Comparison of ENCODE assay signal across 9 cellular contexts in the genomic region with DNA sequence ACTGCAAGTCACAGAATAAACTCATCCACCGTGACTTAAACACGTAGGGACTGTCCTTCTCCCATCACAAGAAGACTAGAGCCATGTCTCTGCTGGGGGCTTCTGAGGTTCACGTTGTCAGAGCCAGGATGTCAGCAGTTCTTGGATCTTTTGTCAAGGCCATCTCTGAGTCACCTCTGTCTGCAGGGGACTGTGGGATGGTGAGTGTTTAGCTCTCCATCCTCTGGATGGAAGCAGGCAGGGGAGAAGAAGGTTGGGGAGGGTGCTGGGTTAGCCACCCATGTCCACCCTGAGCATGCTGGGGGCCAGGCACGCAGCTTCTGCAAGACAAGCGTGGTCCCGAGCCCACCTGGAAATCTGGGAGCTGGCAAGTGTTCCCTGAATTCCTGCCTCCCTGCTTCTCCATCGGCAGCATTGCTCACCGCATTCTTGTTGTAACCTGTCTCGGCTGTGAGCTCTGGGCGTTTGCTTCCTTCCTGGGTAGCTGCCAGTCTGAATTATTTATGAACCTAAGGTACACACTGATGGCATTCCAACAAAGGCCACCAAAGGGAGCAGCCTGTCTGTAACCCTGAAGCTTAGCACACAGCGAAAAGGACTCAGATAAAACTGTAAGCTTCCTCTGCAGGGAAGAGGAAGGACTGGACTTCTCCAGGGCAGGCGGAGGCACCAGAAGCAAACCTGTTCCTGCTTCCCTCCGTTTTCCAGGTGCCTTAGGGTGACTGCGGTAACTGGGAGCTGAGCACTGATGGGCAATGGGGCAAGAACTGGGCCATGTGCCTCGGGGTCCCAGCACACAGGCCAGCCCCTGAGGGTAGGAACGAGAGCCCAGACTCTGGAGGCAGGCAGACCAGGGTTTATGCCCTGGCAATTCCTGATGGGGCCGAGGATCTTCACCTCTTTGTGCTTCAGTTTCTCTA.
DNase-seq lines count a peak whose midpoint lies in the region; ATAC-seq and TF ChIP-seq lines count a peak whose summit lies in the region.
"Had no signal": no experiment of that assay in that cellular context is flagged by ENCODE, and none has a peak within 500 bp of the region (broad histone marks: within the 10 kb centered on the region; RNA-seq: fewer than 3 reads in every experiment).

No MANE protein-coding gene starts in this region.

- H3K79me2 ChIP-seq in Loucy (ENCODE audit: insufficient read depth, low read length) (no peaks in the 10 kb centered on the region), mesendoderm (ENCODE audit: control insufficient read depth, insufficient read depth, low read length) (no peaks in the 10 kb centered on the region)

- POLR2A ChIA-PET in MCF 10A (lab: Yijun Ruan, JAX) = interaction anchor here (0.6 to 6.4 kb wide), 30 partner anchors 13 to 1143 kb away, joined by 3 to 131 read pairs (median 9); a partner anchor contains a TSS
- POLR2A ChIA-PET in activated CD4-positive, alpha-beta T cell treated with anti-CD3 and anti-CD28 coated beads, Interleukin-2, amount 10 ng/mL, durations not matched to agents 7 days and 5 days (lab: Charles Lee) = no interaction called here

- no peaks in the 10 kb centered on the region for H3F3A ChIP-seq in Loucy (ENCODE audit: low read depth)

- peaks cover 17% of the 10 kb centered on the region for H3K4me1 ChIP-seq in Loucy (ENCODE audit: insufficient read depth, low read length, poor library complexity, severe bottlenecking)
- H3K4me1 ChIP-seq in mesendoderm (ENCODE audit: control insufficient read depth, low read depth, low read length) = peaks cover 4% of the 10 kb centered on the region

- H3K4me3 Mint-ChIP-seq in MCF 10A (ENCODE audit: unreplicated experiment) = peak overlapping the region; percentile 60
- no peak overlapping the region for H3K4me3 Mint-ChIP-seq in natural killer cell
- H3K4me3 Mint-ChIP-seq in activated CD4-positive, alpha-beta T cell treated with anti-CD3 and anti-CD28 coated beads, Interleukin-2, amount 10 ng/mL, durations not matched to agents 7 days and 5 days = no peak overlapping the region

- no peak overlapping the region for H4K8ac ChIP-seq in mesendoderm (ENCODE audit: low read depth, low read length)

- H3K56ac ChIP-seq in mesendoderm (ENCODE audit: low read length) = peak overlapping the region; percentile 66

- peak; percentile 97 for DNase-seq in A172 (ENCODE audit: low spot score)
- DNase-seq in MCF 10A (ENCODE audit: unreplicated experiment) = peak; percentile 94
- DNase-seq in mesendoderm = peak; percentile 64
- DNase-seq in natural killer cell = no peak
- no peak for DNase-seq in activated effector memory CD4-positive, alpha-beta T cell treated with anti-CD3 and anti-CD28 coated beads, Interleukin-2, amount 50 U/mL, for 16 hours
- no peak for DNase-seq in activated CD4-positive, alpha-beta T cell treated with anti-CD3 and anti-CD28 coated beads, Interleukin-2, amount 10 ng/mL, durations not matched to agents 7 days and 5 days
- DNase-seq in stimulated activated CD4-positive, alpha-beta T cell treated with anti-CD3 and anti-CD28 coated beads, Interleukin-4, amount 100 ng/mL, for 1 hour = no peak
- DNase-seq: activated CD4-positive, alpha-beta T cell treated with anti-CD3 and anti-CD28 coated beads, Interleukin-2, amount 50 U/mL, for 48 hours had no signal

- no peak overlapping the region for H2BK15ac ChIP-seq in mesendoderm (replicated peaks; ENCODE audit: low read depth)

- H3K4me3 ChIP-seq in Loucy (ENCODE audit: low read length, poor library complexity, severe bottlenecking) (no peak overlapping the region), mesendoderm (ENCODE audit: low read length) (no peak overlapping the region)

- H2BK120ac ChIP-seq in mesendoderm (ENCODE audit: low read depth, low read length) = no peak overlapping the region

- H2BK5ac ChIP-seq in mesendoderm (ENCODE audit: low read length) = peak overlapping the region; percentile 41

- no peak overlapping the region for H3K18ac ChIP-seq in mesendoderm (ENCODE audit: low read length)

- peak overlapping the region; percentile 15 for H3K4me2 ChIP-seq in Loucy (ENCODE audit: low read depth, low read length, poor library complexity, severe bottlenecking)
- no peak overlapping the region for H3K4me2 ChIP-seq in mesendoderm (ENCODE audit: low read length)

- H3K4me1 Mint-ChIP-seq in MCF 10A (ENCODE audit: insufficient read depth, unreplicated experiment) (peaks cover 30% of the 10 kb centered on the region), natural killer cell (peaks cover 0 to 5% of the 10 kb centered on the region in 2 donors)
- no peaks in the 10 kb centered on the region for H3K4me1 Mint-ChIP-seq in activated CD4-positive, alpha-beta T cell treated with anti-CD3 and anti-CD28 coated beads, Interleukin-2, amount 10 ng/mL, durations not matched to agents 7 days and 5 days

- no peaks in the 10 kb centered on the region for H3K27me3 Mint-ChIP-seq in MCF 10A (ENCODE audit: insufficient read depth, unreplicated experiment)
- H3K27me3 Mint-ChIP-seq in natural killer cell (ENCODE audit: low read depth in 2 of 2) = peaks cover 7% of the 10 kb centered on the region in 2 donors
- peaks cover 8% of the 10 kb centered on the region for H3K27me3 Mint-ChIP-seq in activated CD4-positive, alpha-beta T cell treated with anti-CD3 and anti-CD28 coated beads, Interleukin-2, amount 10 ng/mL, durations not matched to agents 7 days and 5 days

- H3K36me3 ChIP-seq in Loucy (ENCODE audit: insufficient read depth, low read length) = no peaks in the 10 kb centered on the region
- H3K36me3 ChIP-seq in mesendoderm (ENCODE audit: control insufficient read depth, insufficient read depth, low read length) = no peaks in the 10 kb centered on the region

- no peaks in the 10 kb centered on the region for H3K79me1 ChIP-seq in mesendoderm (ENCODE audit: low read length)

- no TSS peak for BruUV-seq in MCF 10A (replicated peaks; lab: Mats Ljungman, UMichigan)

- no peak for ATAC-seq in natural killer cell

- H3K9me2 ChIP-seq in Loucy (replicated peaks; ENCODE audit: low read depth, low read length) = no peaks in the 10 kb centered on the region

- no peaks in the 10 kb centered on the region for H4K20me1 ChIP-seq in Loucy (ENCODE audit: insufficient read depth, low read length, poor library complexity, severe bottlenecking)

- TF ChIP-seq CTCF in Loucy (conservative IDR thresholded peaks at IDR 0.05; ENCODE audit: low read length) (no peak), MCF 10A (IDR thresholded peaks at IDR 0.05; ENCODE audit: unreplicated experiment) (no peak), natural killer cell (IDR thresholded peaks at IDR 0.05) (no peak)

- WGBS in mesendoderm (ENCODE audit: extremely low coverage, insufficient coverage, low lambda C conversion rate) = no CpG with 5 or more reads among the region's 17 CpGs

- H3K36me3 Mint-ChIP-seq in MCF 10A (ENCODE audit: insufficient read depth, unreplicated experiment) (no peaks in the 10 kb centered on the region), natural killer cell (no peaks in the 10 kb centered on the region)
- no peaks in the 10 kb centered on the region for H3K36me3 Mint-ChIP-seq in activated CD4-positive, alpha-beta T cell treated with anti-CD3 and anti-CD28 coated beads, Interleukin-2, amount 10 ng/mL, durations not matched to agents 7 days and 5 days (ENCODE audit: low read depth)

- H3K27me3 ChIP-seq in Loucy (ENCODE audit: insufficient read depth, low read length, poor library complexity, severe bottlenecking) (no peaks in the 10 kb centered on the region), mesendoderm (ENCODE audit: insufficient read depth, low read length, poor library complexity) (no peaks in the 10 kb centered on the region)

- no peaks in the 10 kb centered on the region for H3K9me3 ChIP-seq in Loucy (ENCODE audit: insufficient read depth, low read depth, low read length)

- H3K9me3 Mint-ChIP-seq in MCF 10A (ENCODE audit: unreplicated experiment) = no peaks in the 10 kb centered on the region
- H3K9me3 Mint-ChIP-seq in natural killer cell = no peaks in the 10 kb centered on the region
- no peaks in the 10 kb centered on the region for H3K9me3 Mint-ChIP-seq in activated CD4-positive, alpha-beta T cell treated with anti-CD3 and anti-CD28 coated beads, Interleukin-2, amount 10 ng/mL, durations not matched to agents 7 days and 5 days

- peak overlapping the region; percentile 61 for H2AFZ ChIP-seq in Loucy (ENCODE audit: low read length)

- intact Hi-C loops in MCF 10A (cut with micrococcal nuclease) (loop anchor here (2.0 to 5.0 kb wide), 3 partner anchors 46 to 89 kb away; a partner anchor contains a TSS), natural killer cell (cut with micrococcal nuclease) (no loop called here)

- peak overlapping the region; percentile 5 for H3K27ac ChIP-seq in mesendoderm (ENCODE audit: low read depth, low read length)

- H3K9ac ChIP-seq in Loucy (ENCODE audit: low read depth, low read length, poor library complexity, severe bottlenecking) (no peak overlapping the region), mesendoderm (ENCODE audit: low read length) (peak overlapping the region; percentile 28)

- CTCF ChIA-PET in MCF 10A (lab: Yijun Ruan, JAX) = interaction anchor here (0.6 to 4.1 kb wide), 16 partner anchors 10 to 1437 kb away, joined by 3 to 23 read pairs (median 4); no protein-coding TSS in a partner anchor
- CTCF ChIA-PET in activated CD4-positive, alpha-beta T cell treated with anti-CD3 and anti-CD28 coated beads, Interleukin-2, amount 10 ng/mL, durations not matched to agents 7 days and 5 days (lab: Charles Lee) = no interaction called here

- H4K5ac ChIP-seq in mesendoderm (ENCODE audit: low read length) = no peak overlapping the region

- no peak overlapping the region for H2AK5ac ChIP-seq in mesendoderm (ENCODE audit: low read length)

- H3K27ac Mint-ChIP-seq in MCF 10A (ENCODE audit: low read depth, unreplicated experiment) (peak overlapping the region; percentile 87), natural killer cell (no peak overlapping the region)
- no peak overlapping the region for H3K27ac Mint-ChIP-seq in activated CD4-positive, alpha-beta T cell treated with anti-CD3 and anti-CD28 coated beads, Interleukin-2, amount 10 ng/mL, durations not matched to agents 7 days and 5 days

- no peak overlapping the region for H3K23ac ChIP-seq in mesendoderm (ENCODE audit: low read length)

- no peak overlapping the region for H3K4ac ChIP-seq in mesendoderm (ENCODE audit: low read depth, low read length)

Comparison
In these comparisons a context has a peak if more than half of its experiments do, and no peak if none do; other contexts are left out.
1. DNase-seq: peak in A172 (single experiment), MCF 10A (single experiment) and mesendoderm (single experiment); none in natural killer cell (single experiment), activated effector memory CD4-positive, alpha-beta T cell treated with anti-CD3 and anti-CD28 coated beads, Interleukin-2, amount 50 U/mL, for 16 hours (single experiment), activated CD4-positive, alpha-beta T cell treated with anti-CD3 and anti-CD28 coated beads, Interleukin-2, amount 10 ng/mL, durations not matched to agents 7 days and 5 days (single experiment) and stimulated activated CD4-positive, alpha-beta T cell treated with anti-CD3 and anti-CD28 coated beads, Interleukin-4, amount 100 ng/mL, for 1 hour (single experiment).